8 cellular contexts compared by ENCODE assay signal in genomic region chr4:140720387-140721087, GRCh38. TPM values are rescaled to one million over a fixed set of nuclear protein-coding genes. Genes with fewer than 3 reads are reported as not detected.
DNase-seq lines count a peak whose midpoint lies in the region; ATAC-seq and TF ChIP-seq lines count a peak whose summit lies in the region.

No MANE protein-coding gene starts in this region.

- H3K9me3 Mint-ChIP-seq in activated T-cell treated with anti-CD3 and anti-CD28 coated beads, Interleukin-2, amount 50 U/mL, for 72 hours = no peaks in the 10 kb centered on the region

- H3K27ac ChIP-seq in coronary artery (peak overlapping the region in 1 of 2 donors; percentile 60), subcutaneous abdominal adipose tissue (ENCODE audit: low read depth, low read length) (peak overlapping the region; percentile 52)

- no peak for DNase-seq in activated T-cell treated with anti-CD3 and anti-CD28 coated beads, Interleukin-2, amount 50 U/mL, for 72 hours
- DNase-seq in activated T-cell treated with anti-CD3 and anti-CD28 coated beads, Interleukin-2, amount 50 U/mL, for 1 hour = no peak
- DNase-seq in coronary artery (ENCODE audit: low spot score) (no peak), GF-D8 (lab: John Stamatoyannopoulos, UW) (no peak), NCI-H2171 treated with DMSO at 0.1 percent for 48 hours (lab: John Stamatoyannopoulos, UW) (no peak), NCI-H524 treated with DMSO at 0.1 percent for 48 hours (lab: John Stamatoyannopoulos, UW) (no peak)

- no peak overlapping the region for H3K27ac Mint-ChIP-seq in activated T-cell treated with anti-CD3 and anti-CD28 coated beads, Interleukin-2, amount 50 U/mL, for 72 hours

- peaks cover 0 to 47% (median 36%) of the 10 kb centered on the region in 5 donors for H3K4me1 ChIP-seq in subcutaneous abdominal adipose tissue (ENCODE audit: control insufficient read depth in 5 of 5, insufficient read depth in 5 of 5, low read length in 5 of 5)

- H3K36me3 ChIP-seq in subcutaneous abdominal adipose tissue (ENCODE audit: control insufficient read depth in 5 of 5, insufficient read depth in 5 of 5, low read length in 5 of 5) = no peaks in the 10 kb centered on the region

- peak overlapping the region; percentile 60 to 74 for H3K4me3 Mint-ChIP-seq in activated T-cell treated with anti-CD3 and anti-CD28 coated beads, Interleukin-2, amount 50 U/mL, for 72 hours

- no peaks in the 10 kb centered on the region for H3K9me3 ChIP-seq in subcutaneous abdominal adipose tissue (ENCODE audit: control insufficient read depth in 5 of 5, low read length in 5 of 5)

- no peaks in the 10 kb centered on the region for H3K36me3 Mint-ChIP-seq in activated T-cell treated with anti-CD3 and anti-CD28 coated beads, Interleukin-2, amount 50 U/mL, for 72 hours (ENCODE audit: insufficient read depth in 2 of 2)

- no peaks in the 10 kb centered on the region for H3K27me3 ChIP-seq in subcutaneous abdominal adipose tissue (ENCODE audit: control insufficient read depth in 5 of 5, insufficient read depth in 4 of 5, low read length in 5 of 5)

- peak overlapping the region; percentile 14 for H3K4me3 ChIP-seq in coronary artery
- peak overlapping the region in 2 of 5 donors; percentile 13 to 32 for H3K4me3 ChIP-seq in subcutaneous abdominal adipose tissue (ENCODE audit: low read depth in 1 of 5, low read length in 5 of 5)

- H3K27me3 Mint-ChIP-seq in activated T-cell treated with anti-CD3 and anti-CD28 coated beads, Interleukin-2, amount 50 U/mL, for 72 hours (ENCODE audit: low read depth) = no peaks in the 10 kb centered on the region

- ATAC-seq in activated T-cell treated with anti-CD3 and anti-CD28 coated beads, Interleukin-2, amount 50 U/mL, for 72 hours (replicated peaks in 1 of 2) = no peak
- ATAC-seq in HG03064 (IDR thresholded peaks at IDR 0.05; ENCODE audit: low read depth, unreplicated experiment) = peak; percentile 47

- no peak for TF ChIP-seq CTCF in coronary artery (IDR thresholded peaks at IDR 0.05)

- H3K4me1 Mint-ChIP-seq in activated T-cell treated with anti-CD3 and anti-CD28 coated beads, Interleukin-2, amount 50 U/mL, for 72 hours (ENCODE audit: low read depth) = peaks cover 10% of the 10 kb centered on the region

- H3K9ac ChIP-seq in subcutaneous abdominal adipose tissue (ENCODE audit: low read length in 5 of 5) = peak overlapping the region in 2 of 5 donors; percentile 3 to 45

RNA-seq across cellular contexts. Expression of gene TBC1D9, which starts 35.6 kb away (rescaled TPM):
- not detected for total RNA-seq in activated T-cell treated with anti-CD3 and anti-CD28 coated beads, Interleukin-2, amount 50 U/mL, for 72 hours
